7 cellular contexts compared by ENCODE assay signal in genomic region chr4:6198278-6198677, GRCh38. TPM values are rescaled to one million over a fixed set of nuclear protein-coding genes. Genes with fewer than 3 reads are reported as not detected.
DNase-seq lines count a peak whose midpoint lies in the region; ATAC-seq lines count a peak whose summit lies in the region.

No MANE protein-coding gene starts in this region.

- peaks cover 35 to 51% of the 10 kb centered on the region in 2 donors for H3K27me3 Mint-ChIP-seq in T-cell

- peaks cover 0 to 8% (median 4%) of the 10 kb centered on the region in 3 donors for H3K9me3 Mint-ChIP-seq in T-cell

- POLR2A ChIA-PET in T-cell (lab: Charles Lee): no interaction called here

- peak overlapping the region; percentile 76 to 82 (median 78) for H3K4me3 Mint-ChIP-seq in T-cell

- peak in 2 of 4 experiments; percentile 8 to 39 for ATAC-seq in T-cell (replicated peaks in 1 of 4)
- ATAC-seq in left cardiac atrium: no peak
- ATAC-seq in HG03521 (IDR thresholded peaks at IDR 0.05; ENCODE audit: unreplicated experiment): no peak

- peaks cover 14 to 39% (median 21%) of the 10 kb centered on the region in 3 donors for H3K4me1 Mint-ChIP-seq in T-cell

- no peaks in the 10 kb centered on the region for H3K36me3 Mint-ChIP-seq in T-cell

- CTCF ChIA-PET in T-cell (lab: Charles Lee): interaction anchor here (0.7 to 1.1 kb wide), 2 partner anchors 16 to 130 kb away, joined by 4 to 5 read pairs; no protein-coding TSS in a partner anchor

- H3K27ac Mint-ChIP-seq in T-cell: peak overlapping the region; percentile 71

- peak in 20 of 34 experiments; percentile 17 to 58 (median 40) for DNase-seq in T-cell
- DNase-seq in activated T-cell treated with anti-CD3 and anti-CD28 coated beads, Interleukin-2, amount 50 U/mL, for 48 hours: peak; percentile 78 to 81
- DNase-seq in mesenteric fat pad (ENCODE audit: low spot score): peak; percentile 65
- DNase-seq in stimulated activated CD8-positive, alpha-beta memory T cell treated with anti-CD3 and anti-CD28 coated beads, Interleukin-4, amount 100 ng/mL, for 48 hours: peak; percentile 86
- DNase-seq in NCI-H2171 (lab: John Stamatoyannopoulos, UW): no peak
- DNase-seq in left cardiac atrium: no peak

- intact Hi-C loops in left cardiac atrium (cut with DNase I): no loop called here

RNA-seq across cellular contexts. Expression of gene JAKMIP1, which starts 2.1 kb away (rescaled TPM):
- total RNA-seq in T-cell (10 to 100 TPM in 1 of 5 donors, 1 to 10 TPM in 4; 3.5 to 14.0 (median 6.1) TPM), mesenteric fat pad (0.10 TPM), left cardiac atrium (under 1 TPM; 0.10 to 0.21 TPM)

Comparison
In these comparisons a context has a peak if more than half of its experiments do, and no peak if none do; other contexts are left out.
1. DNase-seq: peak in T-cell (20 of 34), activated T-cell treated with anti-CD3 and anti-CD28 coated beads, Interleukin-2, amount 50 U/mL, for 48 hours (2 of 2), mesenteric fat pad (single experiment) and stimulated activated CD8-positive, alpha-beta memory T cell treated with anti-CD3 and anti-CD28 coated beads, Interleukin-4, amount 100 ng/mL, for 48 hours (single experiment); none in NCI-H2171 (single experiment) and left cardiac atrium (single experiment).